ENCODE assay signal across 1 cellular context in the genomic region with DNA sequence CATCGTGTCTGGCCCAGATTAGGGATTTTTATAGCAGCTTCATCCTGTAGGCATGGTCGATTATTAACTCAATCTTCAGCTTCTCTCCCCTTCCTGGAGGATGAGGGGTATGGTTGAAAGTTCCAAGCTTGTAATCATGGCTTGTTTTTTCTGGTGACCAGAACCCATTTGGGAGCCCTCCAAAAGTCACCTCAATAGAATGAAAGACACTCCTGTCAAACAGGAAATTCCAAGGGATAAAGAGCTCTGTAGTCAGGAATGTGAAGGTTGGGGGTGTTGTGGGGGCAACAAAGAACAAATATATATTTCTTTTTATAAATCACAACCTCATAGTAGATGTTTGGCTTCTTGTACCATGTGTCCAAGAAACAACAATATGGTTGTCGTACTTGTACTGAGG.
TF ChIP-seq lines count a peak whose summit lies in the region.

No MANE protein-coding gene starts in this region.

TF ChIP-seq in GM23338, 12 proteins besides CTCF, POLR2A, EP300 and RAD21 (continued from another document):
- no peak for TF ChIP-seq ZNF462 (CRISPR knock-in tag; IDR thresholded peaks at IDR 0.05)
- TF ChIP-seq ZNF331 (CRISPR knock-in tag; IDR thresholded peaks at IDR 0.05; ENCODE audit: low read depth): no peak
- TF ChIP-seq ETS1 (IDR thresholded peaks at IDR 0.05): no peak
